ENCODE assay signal across 23 cellular contexts in genomic region chr5:91164424-91164823, GRCh38.
DNase-seq lines count a peak whose midpoint lies in the region; ATAC-seq and TF ChIP-seq lines count a peak whose summit lies in the region.
"Had no signal": no experiment of that assay in that cellular context is flagged by ENCODE, and none has a peak within 500 bp of the region (broad histone marks: within the 10 kb centered on the region; RNA-seq: fewer than 3 reads in every experiment).

No MANE protein-coding gene starts in this region.

- H3K27ac ChIP-seq in heart left ventricle, result peak overlapping the region in 8 of 12 donors; percentile 0 to 44 (median 19)
- H3K27ac ChIP-seq in cingulate gyrus (ENCODE audit: low read depth, low read length), result peak overlapping the region; percentile 20
- H3K27ac ChIP-seq in muscle layer of duodenum (ENCODE audit: low read length), result peak overlapping the region; percentile 28
- H3K27ac ChIP-seq in thyroid gland, result peak overlapping the region in 2 of 3 donors; percentile 35 to 79
- H3K27ac ChIP-seq: SJCRH30 had no signal

- no peak for DNase-seq in heart left ventricle
- no peak for DNase-seq in left cardiac atrium
- DNase-seq in thyroid gland, result no peak
- DNase-seq in AML-193 (lab: John Stamatoyannopoulos, UW), result no peak
- DNase-seq in cerebellar nuclear complex (lab: John Stamatoyannopoulos, UW), result no peak
- DNase-seq: activated CD4-positive, alpha-beta T cell treated with anti-CD3 and anti-CD28 coated beads for 4 hours; activated naive CD4-positive, alpha-beta T cell treated with anti-CD3 and anti-CD28 coated beads for 36 hours; activated T-cell treated with anti-CD3 and anti-CD28 coated beads, Interleukin-2, amount 50 U/mL, for 48 hours; amniotic stem cell; effector memory CD4-positive, alpha-beta T cell; glutamatergic neuron; HFFc6; left colon; NCI-H187 treated with DMSO at 0.1 percent for 48 hours; NCI-H774; OCI-M1; pancreas; SJCRH30; stimulated activated CD4-positive, alpha-beta T cell treated with anti-CD3 and anti-CD28 coated beads, Interleukin-1b, Interleukin-23, amount 100 ng/mL, for 48 hours had no signal

- TF ChIP-seq POLR2A in heart left ventricle (IDR thresholded peaks at IDR 0.05), result no peak
- no peak for TF ChIP-seq POLR2A in thyroid gland (IDR thresholded peaks at IDR 0.05)

- H3K4me1 ChIP-seq in heart left ventricle (peaks cover 0 to 34% (median 2%) of the 10 kb centered on the region in 12 donors), muscle layer of duodenum (ENCODE audit: control insufficient read depth in 1 of 2, insufficient read depth in 2 of 2, low read length in 2 of 2) (peaks cover 11 to 16% of the 10 kb centered on the region in 2 donors), thyroid gland (peaks cover 26 to 32% of the 10 kb centered on the region in 2 donors)

- H3K4me3 ChIP-seq in heart left ventricle (no peak overlapping the region), muscle layer of duodenum (ENCODE audit: low read depth in 1 of 2, low read length in 2 of 2) (no peak overlapping the region), thyroid gland (replicated peaks in 1 of 3) (no peak overlapping the region)
- H3K4me3 ChIP-seq: pancreas, SJCRH30 had no signal

- H3K27me3 ChIP-seq in heart left ventricle (no peaks in the 10 kb centered on the region), muscle layer of duodenum (ENCODE audit: low read depth, low read length) (no peaks in the 10 kb centered on the region), thyroid gland (no peaks in the 10 kb centered on the region)
- H3K27me3 ChIP-seq: pancreas, SJCRH30 had no signal

- ATAC-seq in heart left ventricle (peak in 1 of 4 donors; percentile 18), left cardiac atrium (no peak), GM18909 (IDR thresholded peaks at IDR 0.05; ENCODE audit: poor library complexity, unreplicated experiment) (no peak)
- ATAC-seq: left colon; pancreas; stimulated activated memory B cell treated with anti-CD40 and anti-IgM and Interleukin-4, amounts not matched to agents 10 μg/mL and 1 μg/mL and 100 μg/mL, for 72 hours had no signal

- H3K36me3 ChIP-seq in heart left ventricle (no peaks in the 10 kb centered on the region), muscle layer of duodenum (ENCODE audit: control insufficient read depth in 1 of 2, insufficient read depth in 2 of 2, low read length in 2 of 2) (no peaks in the 10 kb centered on the region), thyroid gland (no peaks in the 10 kb centered on the region)
- H3K36me3 ChIP-seq: pancreas, SJCRH30 had no signal

- 65 to 71% (median 67%) methylated on average over 3 of the region's 3 CpGs for WGBS in heart left ventricle, 4 donors
- 71 to 72% methylated on average over 3 of the region's 3 CpGs for WGBS in thyroid gland, 2 donors

- TF ChIP-seq CTCF in heart left ventricle (IDR thresholded peaks at IDR 0.05) (no peak), thyroid gland (IDR thresholded peaks at IDR 0.05) (no peak)

- intact Hi-C loops in heart left ventricle (cut with DNase I), result loop anchor here in 2 of 10 donors (10.0 kb wide), 2 partner anchors 50 to 60 kb away; no protein-coding TSS in a partner anchor
- intact Hi-C loops in left cardiac atrium (cut with DNase I), result no loop called here
- intact Hi-C loops in thyroid gland (cut with DNase I), result no loop called here

- H3K9me3 ChIP-seq in heart left ventricle, result no peaks in the 10 kb centered on the region
- H3K9me3 ChIP-seq in muscle layer of duodenum (ENCODE audit: control insufficient read depth in 1 of 2, low read length in 2 of 2), result no peaks in the 10 kb centered on the region
- no peaks in the 10 kb centered on the region for H3K9me3 ChIP-seq in thyroid gland
- H3K9me3 ChIP-seq: pancreas, SJCRH30 had no signal
